7 cellular contexts compared by ENCODE assay signal in genomic region chr13:113864303-113864890, GRCh38. TPM values are rescaled to one million over a fixed set of nuclear protein-coding genes. Genes with fewer than 3 reads are reported as not detected.
DNase-seq lines count a peak whose midpoint lies in the region; TF ChIP-seq lines count a peak whose summit lies in the region.

No MANE protein-coding gene starts in this region.

- DNase-seq in H7, result peak; percentile 73
- no peak for DNase-seq in activated CD4-positive, alpha-beta memory T cell treated with anti-CD3 and anti-CD28 coated beads, Interleukin-2, amount 10 ng/mL, durations not matched to agents 7 days and 5 days
- DNase-seq in right atrium auricular region (ENCODE audit: low spot score), result no peak
- no peak for DNase-seq in smooth muscle cell (lab: John Stamatoyannopoulos, UW; ENCODE audit: unreplicated experiment)
- no peak for DNase-seq in GM19240 (ENCODE audit: insufficient read length, low spot score)
- DNase-seq in GM19238 (ENCODE audit: insufficient read length, low spot score), result no peak
- DNase-seq in kidney tubule cell (ENCODE audit: low spot score), result no peak

- peak overlapping the region; percentile 50 for H3K4me3 Mint-ChIP-seq in activated CD4-positive, alpha-beta memory T cell treated with anti-CD3 and anti-CD28 coated beads, Interleukin-2, amount 10 ng/mL, durations not matched to agents 7 days and 5 days

- peaks cover 15% of the 10 kb centered on the region for H3K4me1 Mint-ChIP-seq in activated CD4-positive, alpha-beta memory T cell treated with anti-CD3 and anti-CD28 coated beads, Interleukin-2, amount 10 ng/mL, durations not matched to agents 7 days and 5 days

- CTCF ChIA-PET in activated CD4-positive, alpha-beta memory T cell treated with anti-CD3 and anti-CD28 coated beads, Interleukin-2, amount 10 ng/mL, durations not matched to agents 7 days and 5 days (lab: Charles Lee), result no interaction called here

- H3K9ac ChIP-seq in smooth muscle cell (ENCODE audit: low read depth), result no peak overlapping the region

- H3K4me1 ChIP-seq in right atrium auricular region, result peaks cover 0 to 43% of the 10 kb centered on the region in 2 donors
- peaks cover 26% of the 10 kb centered on the region for H3K4me1 ChIP-seq in smooth muscle cell (ENCODE audit: low read depth)

- peaks cover 3% of the 10 kb centered on the region for H3F3A ChIP-seq in smooth muscle cell (ENCODE audit: low read depth)

- POLR2A ChIA-PET in activated CD4-positive, alpha-beta memory T cell treated with anti-CD3 and anti-CD28 coated beads, Interleukin-2, amount 10 ng/mL, durations not matched to agents 7 days and 5 days (lab: Charles Lee), result no interaction called here

- H3K27me3 Mint-ChIP-seq in activated CD4-positive, alpha-beta memory T cell treated with anti-CD3 and anti-CD28 coated beads, Interleukin-2, amount 10 ng/mL, durations not matched to agents 7 days and 5 days, result peaks cover 49% of the 10 kb centered on the region

- TF ChIP-seq CTCF in right atrium auricular region (IDR thresholded peaks at IDR 0.05), result no peak
- no peak for TF ChIP-seq CTCF in smooth muscle cell (IDR thresholded peaks at IDR 0.05; ENCODE audit: borderline replicate concordance, insufficient read depth, poor library complexity, severe bottlenecking)

- 44% methylated on average over 10 of the region's 10 CpGs for WGBS in smooth muscle cell (ENCODE audit: low lambda C conversion rate)

- H3K4me3 ChIP-seq in H7 (ENCODE audit: insufficient read depth, low read depth, low read length) (peak overlapping the region; percentile 60), right atrium auricular region (peak overlapping the region; percentile 74 to 81), smooth muscle cell (peak overlapping the region; percentile 70)

- no peak overlapping the region for H2AFZ ChIP-seq in smooth muscle cell (ENCODE audit: low read depth)

- H3K27ac ChIP-seq in right atrium auricular region (peak overlapping the region; percentile 88 to 89), smooth muscle cell (ENCODE audit: low read depth) (no peak overlapping the region)

- H4K20me1 ChIP-seq in smooth muscle cell (ENCODE audit: low read depth), result peaks cover 35% of the 10 kb centered on the region

- H3K27me3 ChIP-seq in H7 (ENCODE audit: control insufficient read depth, insufficient read depth, low read length), result peaks cover 19% of the 10 kb centered on the region
- no peaks in the 10 kb centered on the region for H3K27me3 ChIP-seq in right atrium auricular region
- H3K27me3 ChIP-seq in smooth muscle cell (ENCODE audit: low read depth), result peaks cover 22% of the 10 kb centered on the region

- no peaks in the 10 kb centered on the region for H3K36me3 Mint-ChIP-seq in activated CD4-positive, alpha-beta memory T cell treated with anti-CD3 and anti-CD28 coated beads, Interleukin-2, amount 10 ng/mL, durations not matched to agents 7 days and 5 days (ENCODE audit: low read depth)

- peaks cover 4% of the 10 kb centered on the region for H3K9me3 Mint-ChIP-seq in activated CD4-positive, alpha-beta memory T cell treated with anti-CD3 and anti-CD28 coated beads, Interleukin-2, amount 10 ng/mL, durations not matched to agents 7 days and 5 days

- peak overlapping the region; percentile 99 for H3K4me2 ChIP-seq in smooth muscle cell

- H3K79me2 ChIP-seq in smooth muscle cell (ENCODE audit: low read depth), result no peaks in the 10 kb centered on the region

- no peaks in the 10 kb centered on the region for H3K9me3 ChIP-seq in right atrium auricular region
- H3K9me3 ChIP-seq in smooth muscle cell (replicated peaks; ENCODE audit: low read depth), result no peaks in the 10 kb centered on the region

- H3K36me3 ChIP-seq in H7 (replicated peaks; ENCODE audit: control insufficient read depth, insufficient read depth, low read length) (no peaks in the 10 kb centered on the region), right atrium auricular region (no peaks in the 10 kb centered on the region), smooth muscle cell (ENCODE audit: low read depth) (no peaks in the 10 kb centered on the region)

- no peak overlapping the region for H3K27ac Mint-ChIP-seq in activated CD4-positive, alpha-beta memory T cell treated with anti-CD3 and anti-CD28 coated beads, Interleukin-2, amount 10 ng/mL, durations not matched to agents 7 days and 5 days

RNA-seq across cellular contexts. Expression of gene GAS6, which starts 0.5 kb away (rescaled TPM):
- total RNA-seq in H7 (2014; rRNA removed; shearing (Covaris generic)), result 9.1 and 15.1 TPM in 2 replicates
- total RNA-seq in activated CD4-positive, alpha-beta memory T cell treated with anti-CD3 and anti-CD28 coated beads, Interleukin-2, amount 10 ng/mL, durations not matched to agents 7 days and 5 days, result 1 to 10 TPM; 1.3 to 1.8 TPM
- total RNA-seq in right atrium auricular region (100 to 1,000 TPM; 206 to 254 TPM), smooth muscle cell (21.7 and 25.6 TPM in 2 replicates)
- 45.2 and 58.5 TPM in 2 replicates for polyA plus RNA-seq in smooth muscle cell
